Comparison of ENCODE assay signal across 2 cellular contexts in the genomic region with DNA sequence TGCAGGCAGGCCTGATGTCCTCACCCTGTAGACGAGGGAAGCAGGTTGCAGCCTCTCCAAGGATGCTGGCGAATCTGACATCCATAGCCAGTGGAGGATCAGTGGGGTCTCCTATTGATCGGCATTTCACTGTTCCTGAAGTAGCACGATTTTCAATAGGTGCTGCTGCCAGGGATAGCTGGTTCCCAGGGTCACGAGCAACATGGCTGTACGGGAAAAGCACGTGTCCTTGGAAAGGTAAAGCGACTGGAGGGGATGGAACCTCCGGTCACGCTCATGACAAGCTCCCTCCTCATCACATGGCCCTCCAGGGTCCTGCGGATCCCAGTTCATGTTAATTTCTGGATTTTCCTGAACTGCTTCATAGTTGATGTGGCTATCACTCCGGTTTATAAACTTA.
TF ChIP-seq lines count a peak whose summit lies in the region.

No MANE protein-coding gene starts in this region.

TF ChIP-seq in GM23338, 12 proteins besides CTCF, POLR2A, EP300 and RAD21 (continues in another document):
- TF ChIP-seq, protein P1, sequence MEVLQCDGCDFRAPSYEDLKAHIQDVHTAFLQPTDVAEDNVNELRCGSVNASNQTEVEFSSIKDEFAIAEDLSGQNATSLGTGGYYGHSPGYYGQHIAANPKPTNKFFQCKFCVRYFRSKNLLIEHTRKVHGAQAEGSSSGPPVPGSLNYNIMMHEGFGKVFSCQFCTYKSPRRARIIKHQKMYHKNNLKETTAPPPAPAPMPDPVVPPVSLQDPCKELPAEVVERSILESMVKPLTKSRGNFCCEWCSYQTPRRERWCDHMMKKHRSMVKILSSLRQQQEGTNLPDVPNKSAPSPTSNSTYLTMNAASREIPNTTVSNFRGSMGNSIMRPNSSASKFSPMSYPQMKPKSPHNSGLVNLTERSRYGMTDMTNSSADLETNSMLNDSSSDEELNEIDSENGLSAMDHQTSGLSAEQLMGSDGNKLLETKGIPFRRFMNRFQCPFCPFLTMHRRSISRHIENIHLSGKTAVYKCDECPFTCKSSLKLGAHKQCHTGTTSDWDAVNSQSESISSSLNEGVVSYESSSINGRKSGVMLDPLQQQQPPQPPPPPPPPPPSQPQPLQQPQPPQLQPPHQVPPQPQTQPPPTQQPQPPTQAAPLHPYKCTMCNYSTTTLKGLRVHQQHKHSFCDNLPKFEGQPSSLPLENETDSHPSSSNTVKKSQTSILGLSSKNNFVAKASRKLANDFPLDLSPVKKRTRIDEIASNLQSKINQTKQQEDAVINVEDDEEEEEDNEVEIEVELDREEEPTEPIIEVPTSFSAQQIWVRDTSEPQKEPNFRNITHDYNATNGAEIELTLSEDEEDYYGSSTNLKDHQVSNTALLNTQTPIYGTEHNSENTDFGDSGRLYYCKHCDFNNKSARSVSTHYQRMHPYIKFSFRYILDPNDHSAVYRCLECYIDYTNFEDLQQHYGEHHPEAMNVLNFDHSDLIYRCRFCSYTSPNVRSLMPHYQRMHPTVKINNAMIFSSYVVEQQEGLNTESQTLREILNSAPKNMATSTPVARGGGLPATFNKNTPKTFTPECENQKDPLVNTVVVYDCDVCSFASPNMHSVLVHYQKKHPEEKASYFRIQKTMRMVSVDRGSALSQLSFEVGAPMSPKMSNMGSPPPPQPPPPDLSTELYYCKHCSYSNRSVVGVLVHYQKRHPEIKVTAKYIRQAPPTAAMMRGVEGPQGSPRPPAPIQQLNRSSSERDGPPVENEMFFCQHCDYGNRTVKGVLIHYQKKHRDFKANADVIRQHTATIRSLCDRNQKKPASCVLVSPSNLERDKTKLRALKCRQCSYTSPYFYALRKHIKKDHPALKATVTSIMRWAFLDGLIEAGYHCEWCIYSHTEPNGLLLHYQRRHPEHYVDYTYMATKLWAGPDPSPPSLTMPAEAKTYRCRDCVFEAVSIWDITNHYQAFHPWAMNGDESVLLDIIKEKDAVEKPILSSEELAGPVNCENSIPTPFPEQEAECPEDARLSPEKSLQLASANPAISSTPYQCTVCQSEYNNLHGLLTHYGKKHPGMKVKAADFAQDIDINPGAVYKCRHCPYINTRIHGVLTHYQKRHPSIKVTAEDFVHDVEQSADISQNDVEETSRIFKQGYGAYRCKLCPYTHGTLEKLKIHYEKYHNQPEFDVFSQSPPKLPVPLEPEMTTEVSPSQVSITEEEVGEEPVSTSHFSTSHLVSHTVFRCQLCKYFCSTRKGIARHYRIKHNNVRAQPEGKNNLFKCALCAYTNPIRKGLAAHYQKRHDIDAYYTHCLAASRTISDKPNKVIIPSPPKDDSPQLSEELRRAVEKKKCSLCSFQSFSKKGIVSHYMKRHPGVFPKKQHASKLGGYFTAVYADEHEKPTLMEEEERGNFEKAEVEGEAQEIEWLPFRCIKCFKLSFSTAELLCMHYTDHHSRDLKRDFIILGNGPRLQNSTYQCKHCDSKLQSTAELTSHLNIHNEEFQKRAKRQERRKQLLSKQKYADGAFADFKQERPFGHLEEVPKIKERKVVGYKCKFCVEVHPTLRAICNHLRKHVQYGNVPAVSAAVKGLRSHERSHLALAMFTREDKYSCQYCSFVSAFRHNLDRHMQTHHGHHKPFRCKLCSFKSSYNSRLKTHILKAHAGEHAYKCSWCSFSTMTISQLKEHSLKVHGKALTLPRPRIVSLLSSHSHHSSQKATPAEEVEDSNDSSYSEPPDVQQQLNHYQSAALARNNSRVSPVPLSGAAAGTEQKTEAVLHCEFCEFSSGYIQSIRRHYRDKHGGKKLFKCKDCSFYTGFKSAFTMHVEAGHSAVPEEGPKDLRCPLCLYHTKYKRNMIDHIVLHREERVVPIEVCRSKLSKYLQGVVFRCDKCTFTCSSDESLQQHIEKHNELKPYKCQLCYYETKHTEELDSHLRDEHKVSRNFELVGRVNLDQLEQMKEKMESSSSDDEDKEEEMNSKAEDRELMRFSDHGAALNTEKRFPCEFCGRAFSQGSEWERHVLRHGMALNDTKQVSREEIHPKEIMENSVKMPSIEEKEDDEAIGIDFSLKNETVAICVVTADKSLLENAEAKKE (CRISPR knock-in tag; IDR thresholded peaks at IDR 0.05), result no peak
- no peak for TF ChIP-seq NANOG (IDR thresholded peaks at IDR 0.05; ENCODE audit: borderline replicate concordance)
- TF ChIP-seq CREB1 (CRISPR knock-in tag; IDR thresholded peaks at IDR 0.05; ENCODE audit: low read depth), result no peak
- no peak for TF ChIP-seq JUNB (IDR thresholded peaks at IDR 0.05; ENCODE audit: unreplicated experiment)
- no peak for TF ChIP-seq EZH2 (IDR thresholded peaks at IDR 0.05; ENCODE audit: low read depth, unreplicated experiment)
- no peak for TF ChIP-seq EZH2phosphoT487 (IDR thresholded peaks at IDR 0.05; ENCODE audit: unreplicated experiment)
- TF ChIP-seq ZNF331 (CRISPR knock-in tag; IDR thresholded peaks at IDR 0.05; ENCODE audit: low read depth), result no peak
- no peak for TF ChIP-seq STAT1 (IDR thresholded peaks at IDR 0.05; ENCODE audit: unreplicated experiment)
- TF ChIP-seq ZNF114 (CRISPR knock-in tag; IDR thresholded peaks at IDR 0.05), result no peak
- no peak for TF ChIP-seq POLR2AphosphoS5 (IDR thresholded peaks at IDR 0.05; ENCODE audit: low read depth)
- TF ChIP-seq, protein P2, sequence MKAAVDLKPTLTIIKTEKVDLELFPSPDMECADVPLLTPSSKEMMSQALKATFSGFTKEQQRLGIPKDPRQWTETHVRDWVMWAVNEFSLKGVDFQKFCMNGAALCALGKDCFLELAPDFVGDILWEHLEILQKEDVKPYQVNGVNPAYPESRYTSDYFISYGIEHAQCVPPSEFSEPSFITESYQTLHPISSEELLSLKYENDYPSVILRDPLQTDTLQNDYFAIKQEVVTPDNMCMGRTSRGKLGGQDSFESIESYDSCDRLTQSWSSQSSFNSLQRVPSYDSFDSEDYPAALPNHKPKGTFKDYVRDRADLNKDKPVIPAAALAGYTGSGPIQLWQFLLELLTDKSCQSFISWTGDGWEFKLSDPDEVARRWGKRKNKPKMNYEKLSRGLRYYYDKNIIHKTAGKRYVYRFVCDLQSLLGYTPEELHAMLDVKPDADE (IDR thresholded peaks at IDR 0.05), result no peak

TF ChIP-seq in H1, 55 proteins besides CTCF, POLR2A, EP300 and RAD21 (continued from another document):
- no peak for TF ChIP-seq EGR1 (IDR thresholded peaks at IDR 0.05; ENCODE audit: borderline replicate concordance, low read depth, low read length)
- TF ChIP-seq POU5F1 (IDR thresholded peaks at IDR 0.05; ENCODE audit: low read depth, low read length), result no peak
- TF ChIP-seq CTBP2 (IDR thresholded peaks at IDR 0.05; ENCODE audit: borderline replicate concordance, insufficient read depth, insufficient read length, low read length), result no peak
- no peak for TF ChIP-seq ZNF274 (IDR thresholded peaks at IDR 0.05; ENCODE audit: borderline replicate concordance, extremely low read depth, low read length)
- no peak for TF ChIP-seq KDM5A (IDR thresholded peaks at IDR 0.05; ENCODE audit: low read length)
- TF ChIP-seq JUND (IDR thresholded peaks at IDR 0.05; ENCODE audit: low read length), result no peak
- no peak for TF ChIP-seq KDM1A (IDR thresholded peaks at IDR 0.05; ENCODE audit: borderline replicate concordance, low read length)
- TF ChIP-seq RFX5 (IDR thresholded peaks at IDR 0.05; ENCODE audit: borderline replicate concordance, low read depth, low read length), result no peak
- TF ChIP-seq RXRA (IDR thresholded peaks at IDR 0.05; ENCODE audit: insufficient read depth, low read depth, low read length), result no peak
- TF ChIP-seq SP2 (IDR thresholded peaks at IDR 0.05; ENCODE audit: low read length), result no peak
- TF ChIP-seq, protein P3, sequence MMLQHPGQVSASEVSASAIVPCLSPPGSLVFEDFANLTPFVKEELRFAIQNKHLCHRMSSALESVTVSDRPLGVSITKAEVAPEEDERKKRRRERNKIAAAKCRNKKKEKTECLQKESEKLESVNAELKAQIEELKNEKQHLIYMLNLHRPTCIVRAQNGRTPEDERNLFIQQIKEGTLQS (IDR thresholded peaks at IDR 0.05; ENCODE audit: insufficient read depth, low read depth, low read length), result no peak
- no peak for TF ChIP-seq CEBPB (IDR thresholded peaks at IDR 0.05; ENCODE audit: low read depth, low read length)
